8 cellular contexts compared by ENCODE assay signal in the genomic region with DNA sequence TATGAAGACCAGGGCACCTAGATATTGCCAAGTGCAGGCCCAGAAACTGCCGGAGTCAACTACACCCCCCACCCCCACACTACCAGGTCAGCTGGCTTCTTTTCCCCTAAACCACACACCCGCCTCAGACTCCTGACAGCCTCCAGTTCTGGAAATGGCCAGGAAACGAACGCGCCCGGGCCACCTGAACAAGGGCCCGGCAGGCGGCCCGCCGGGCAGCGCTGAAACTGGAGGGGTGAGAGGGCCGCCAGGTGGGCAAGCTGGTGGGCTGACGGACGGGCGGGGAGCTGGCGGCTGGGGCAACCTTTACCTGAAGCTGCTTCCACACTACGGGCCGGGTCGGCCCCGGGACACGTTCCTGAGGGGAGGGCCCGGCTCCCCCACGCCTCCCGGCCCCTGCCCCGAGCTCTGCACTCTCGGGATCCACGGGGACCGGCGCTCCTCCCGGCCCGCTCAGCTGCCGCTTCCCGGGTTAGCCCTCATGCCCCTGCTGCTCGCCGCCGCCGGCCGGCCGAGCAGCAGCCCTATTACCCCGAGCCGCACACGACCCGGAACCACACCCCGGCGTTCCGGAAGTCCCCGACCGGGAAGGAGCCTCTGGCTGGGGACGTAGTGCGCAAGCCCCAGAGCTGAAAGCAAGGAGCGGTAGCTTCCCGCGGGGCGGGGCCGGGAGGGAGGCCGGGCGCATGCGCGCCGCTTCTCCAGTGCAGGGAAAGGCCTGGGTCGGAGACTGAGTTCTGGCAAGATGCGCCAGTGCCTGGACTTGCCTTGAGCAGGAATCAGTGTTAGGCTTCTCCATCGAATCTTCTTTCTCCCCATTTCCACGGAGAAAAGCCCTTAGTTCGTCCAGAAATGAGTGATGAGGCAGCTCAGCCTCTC. TPM values are rescaled to one million over a fixed set of nuclear protein-coding genes. Genes with fewer than 3 reads are reported as not detected.
DNase-seq lines count a peak whose midpoint lies in the region; ATAC-seq and TF ChIP-seq lines count a peak whose summit lies in the region.

Gene MAPKAP1, minus strand, starts transcription at position 548 of the 879 bp plus-strand sequence. CDS start 34,634 bp downstream, outside the sequence.

- H3K4me1 ChIP-seq in upper lobe of left lung = peaks cover 11 to 31% (median 17%) of the 10 kb centered on the region in 4 donors

- H3K9me3 Mint-ChIP-seq in T-helper 1 cell treated with Interleukin-12 subunit alpha and Interleukin-12 subunit beta and Interleukin-4 antibody, amounts not matched to agents 30 μg/mL and 1 μg/mL, for 36 hours = no peaks in the 10 kb centered on the region

- no peaks in the 10 kb centered on the region for H3K27me3 Mint-ChIP-seq in T-helper 1 cell treated with Interleukin-12 subunit alpha and Interleukin-12 subunit beta and Interleukin-4 antibody, amounts not matched to agents 30 μg/mL and 1 μg/mL, for 36 hours (ENCODE audit: low read depth)

- intact Hi-C loops in left cardiac atrium (cut with DNase I) = no loop called here
- intact Hi-C loops in posterior vena cava (cut with DNase I) = no loop called here

- TF ChIP-seq POLR2A in upper lobe of left lung (IDR thresholded peaks at IDR 0.05) = peak in 3 of 4 donors; percentile 65 to 87 (median 66)

- H3K27me3 ChIP-seq in upper lobe of left lung = no peaks in the 10 kb centered on the region

- no peaks in the 10 kb centered on the region for H3K9me3 ChIP-seq in upper lobe of left lung

- DNase-seq in NCI-H1694 treated with DMSO at 0.1 percent for 48 hours (lab: John Stamatoyannopoulos, UW) (peak; percentile 86), amniotic stem cell (lab: John Stamatoyannopoulos, UW) (peak; percentile 75), left cardiac atrium (peak; percentile 98), posterior vena cava (ENCODE audit: low spot score) (peak; percentile 99), upper lobe of left lung (peak; percentile 97 to 100)

- H3K36me3 Mint-ChIP-seq in T-helper 1 cell treated with Interleukin-12 subunit alpha and Interleukin-12 subunit beta and Interleukin-4 antibody, amounts not matched to agents 30 μg/mL and 1 μg/mL, for 36 hours (ENCODE audit: low read depth) = peaks cover 7% of the 10 kb centered on the region

- TF ChIP-seq CTCF in upper lobe of left lung (IDR thresholded peaks at IDR 0.05) = peak in 4 of 6 experiments; percentile 10 to 29 (median 21)

- H3K27ac ChIP-seq in upper lobe of left lung = peak within 1 kb of the TSS; percentile 86 to 90 (median 88)

- H3K4me1 Mint-ChIP-seq in T-helper 1 cell treated with Interleukin-12 subunit alpha and Interleukin-12 subunit beta and Interleukin-4 antibody, amounts not matched to agents 30 μg/mL and 1 μg/mL, for 36 hours (ENCODE audit: low read depth) = peaks cover 32% of the 10 kb centered on the region

- 0 to 1% methylated on average over 8 to 61 of the region's 65 CpGs for WGBS in upper lobe of left lung, 2 donors

- H3K4me3 Mint-ChIP-seq in T-helper 1 cell treated with Interleukin-12 subunit alpha and Interleukin-12 subunit beta and Interleukin-4 antibody, amounts not matched to agents 30 μg/mL and 1 μg/mL, for 36 hours = peak within 1 kb of the TSS; percentile 87

- peak within 1 kb of the TSS; percentile 67 for H3K27ac Mint-ChIP-seq in T-helper 1 cell treated with Interleukin-12 subunit alpha and Interleukin-12 subunit beta and Interleukin-4 antibody, amounts not matched to agents 30 μg/mL and 1 μg/mL, for 36 hours

- peak in 1 of 4 donors; percentile 3 for TF ChIP-seq EP300 in upper lobe of left lung (IDR thresholded peaks at IDR 0.05)

- H3K4me3 ChIP-seq in upper lobe of left lung = peak within 1 kb of the TSS; percentile 58 to 88 (median 81)

- ATAC-seq in GM18499 (IDR thresholded peaks at IDR 0.05; ENCODE audit: insufficient read depth, unreplicated experiment) = peak; percentile 79
- ATAC-seq in HG02938 (IDR thresholded peaks at IDR 0.05; ENCODE audit: unreplicated experiment) = peak; percentile 92
- ATAC-seq in left cardiac atrium = peak; percentile 100
- peak; percentile 99 to 100 for ATAC-seq in upper lobe of left lung (ENCODE audit: low FRiP score in 2 of 2)

- no peaks in the 10 kb centered on the region for H3K36me3 ChIP-seq in upper lobe of left lung

RNA-seq across cellular contexts. Expression of gene MAPKAP1, which starts in this region (rescaled TPM):
- total RNA-seq in left cardiac atrium (10 to 100 TPM; 98.0 to 98.4 TPM), posterior vena cava (10 to 100 TPM; 56.1 to 62.2 TPM), upper lobe of left lung (10 to 100 TPM; 60.8 to 84.0 (median 71.5) TPM)

Comparison
In these comparisons a context has a peak if more than half of its experiments do, and no peak if none do; other contexts are left out.
1. Peak in every context shown above with its lines: DNase-seq, ATAC-seq, H3K4me3 ChIP-seq and H3K27ac ChIP-seq.